Comparison of ENCODE assay signal across 10 cellular contexts in the genomic region with DNA sequence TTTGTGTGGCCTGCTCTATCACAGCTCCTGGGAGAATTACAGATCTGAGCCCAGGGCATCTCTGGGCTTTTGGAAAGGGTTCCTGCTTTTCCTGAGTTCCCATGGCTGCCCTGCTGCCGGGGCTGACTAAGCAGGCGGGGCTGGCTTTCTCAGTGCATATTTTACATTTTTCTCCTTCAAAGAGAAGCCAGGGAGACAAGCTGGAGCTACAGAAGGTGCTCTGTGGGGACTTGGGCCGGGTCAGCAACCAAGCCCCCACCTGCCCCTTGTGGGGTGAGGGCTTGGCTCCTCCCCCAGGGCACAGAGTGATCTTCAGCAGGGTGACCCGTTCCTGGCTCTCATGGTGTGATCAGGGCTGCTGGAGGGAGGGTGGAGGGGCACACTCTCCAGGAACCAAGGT. TPM values are rescaled to one million over a fixed set of nuclear protein-coding genes. Genes with fewer than 3 reads are reported as not detected.
DNase-seq lines count a peak whose midpoint lies in the region; ATAC-seq, FAIRE-seq and TF ChIP-seq lines count a peak whose summit lies in the region.
"Had no signal": no experiment of that assay in that cellular context is flagged by ENCODE, and none has a peak within 500 bp of the region (broad histone marks: within the 10 kb centered on the region; RNA-seq: fewer than 3 reads in every experiment).

No MANE protein-coding gene starts in this region.

- no peaks in the 10 kb centered on the region for H3K27me3 ChIP-seq in Karpas-422 (ENCODE audit: low read length)
- peaks cover 0 to 6% of the 10 kb centered on the region in 2 experiments; a peak in 2 of 5 replicates for H3K27me3 ChIP-seq in HepG2 (ENCODE audit: control insufficient read depth in 1 of 2, insufficient read depth in 2 of 2, low read length in 2 of 2)

- WGBS in HepG2 (ENCODE audit: low lambda C conversion rate) = 0% methylated on average over 4 of the region's 4 CpGs

- peaks cover 51% of the 10 kb centered on the region for H3K4me1 ChIP-seq in Karpas-422 (ENCODE audit: low read length)
- H3K4me1 ChIP-seq in HepG2 (ENCODE audit: insufficient read depth, low read length) = peaks cover 7% of the 10 kb centered on the region

- no peak overlapping the region for H2AFZ ChIP-seq in Karpas-422 (ENCODE audit: low read length)
- H2AFZ ChIP-seq in HepG2 (ENCODE audit: low read length) = no peak overlapping the region

- CTCF ChIA-PET in HepG2 (lab: Yijun Ruan, JAX; ENCODE audit: low intra/inter-chr PET ratio, low total read pairs) = interaction anchor here (1.3 to 1.8 kb wide), 3 partner anchors 142 to 281 kb away, joined by 3 to 6 read pairs (median 4); no protein-coding TSS in a partner anchor
- CTCF ChIA-PET in activated naive CD4-positive, alpha-beta T cell treated with anti-CD3 and anti-CD28 coated beads, Interleukin-2, amount 10 ng/mL, durations not matched to agents 7 days and 5 days (lab: Charles Lee) = no interaction called here

- no peak for TF ChIP-seq CTCF in coronary artery (IDR thresholded peaks at IDR 0.05)
- TF ChIP-seq CTCF in HepG2 (CRISPR knock-in tag; IDR thresholded peaks at IDR 0.05) = no peak
- no peak for TF ChIP-seq CTCF in type B pancreatic cell (conservative IDR thresholded peaks at IDR 0.05)

- intact Hi-C loops in HepG2 (cut with micrococcal nuclease; ENCODE audit: unreplicated experiment) = loop anchor here (10.0 kb wide), 2 partner anchors 95 to 145 kb away; a partner anchor contains a TSS

- TF ChIP-seq POLR2A in HepG2 (IDR thresholded peaks at IDR 0.05; ENCODE audit: insufficient read depth in 1 of 2, low read depth in 2 of 2, low read length in 2 of 2) = no peak

- no peaks in the 10 kb centered on the region for H3K9me3 Mint-ChIP-seq in type B pancreatic cell
- no peaks in the 10 kb centered on the region for H3K9me3 Mint-ChIP-seq in activated naive CD4-positive, alpha-beta T cell treated with anti-CD3 and anti-CD28 coated beads, Interleukin-2, amount 10 ng/mL, durations not matched to agents 7 days and 5 days
- H3K9me3 Mint-ChIP-seq: activated naive CD8-positive, alpha-beta T cell treated with anti-CD3 and anti-CD28 coated beads for 36 hours had no signal

- H3K9ac ChIP-seq in Karpas-422 (ENCODE audit: low read length) (no peak overlapping the region), HepG2 (ENCODE audit: insufficient read depth, low read depth, low read length) (peak overlapping the region; percentile 38; the same call in 1 of the 2 replicates)

- no peaks in the 10 kb centered on the region for H3K79me2 ChIP-seq in Karpas-422 (ENCODE audit: low read length)
- no peaks in the 10 kb centered on the region for H3K79me2 ChIP-seq in HepG2 (ENCODE audit: insufficient read depth, low read length)

- no peak overlapping the region for H3K4me2 ChIP-seq in Karpas-422 (ENCODE audit: low read depth, low read length, poor library complexity, severe bottlenecking)
- H3K4me2 ChIP-seq in HepG2 (ENCODE audit: low read depth, low read length) = peak overlapping the region; percentile 36; the same call in 1 of the 2 replicates

- no peak for TF ChIP-seq RAD21 in HepG2 (CRISPR knock-in tag; IDR thresholded peaks at IDR 0.05)

- peak; percentile 11 for ATAC-seq in HepG2
- no peak for ATAC-seq in HG03439 (IDR thresholded peaks at IDR 0.05; ENCODE audit: unreplicated experiment)

- no peak for FAIRE-seq in HepG2 (lab: Jason Lieb, UNC)

- H3K27ac Mint-ChIP-seq in type B pancreatic cell = peak overlapping the region; percentile 81
- H3K27ac Mint-ChIP-seq in activated naive CD4-positive, alpha-beta T cell treated with anti-CD3 and anti-CD28 coated beads, Interleukin-2, amount 10 ng/mL, durations not matched to agents 7 days and 5 days = no peak overlapping the region
- H3K27ac Mint-ChIP-seq: activated naive CD8-positive, alpha-beta T cell treated with anti-CD3 and anti-CD28 coated beads for 36 hours had no signal

- H3K36me3 Mint-ChIP-seq in type B pancreatic cell = no peaks in the 10 kb centered on the region
- no peaks in the 10 kb centered on the region for H3K36me3 Mint-ChIP-seq in activated naive CD4-positive, alpha-beta T cell treated with anti-CD3 and anti-CD28 coated beads, Interleukin-2, amount 10 ng/mL, durations not matched to agents 7 days and 5 days
- H3K36me3 Mint-ChIP-seq: activated naive CD8-positive, alpha-beta T cell treated with anti-CD3 and anti-CD28 coated beads for 36 hours had no signal

- no TSS peak for BruUV-seq in HepG2 (replicated peaks; lab: Mats Ljungman, UMichigan)

- H3K9me3 ChIP-seq in Karpas-422 (ENCODE audit: low read length) (no peaks in the 10 kb centered on the region), HepG2 (ENCODE audit: low read length) (no peaks in the 10 kb centered on the region)

- H3K36me3 ChIP-seq in Karpas-422 (ENCODE audit: insufficient read depth, low read length) (peaks cover 54% of the 10 kb centered on the region), HepG2 (replicated peaks in 1 of 2; ENCODE audit: control insufficient read depth in 1 of 2, insufficient read depth in 2 of 2, low read length in 2 of 2) (no peaks in the 10 kb centered on the region)

- peak overlapping the region; percentile 25 for H3K4me3 Mint-ChIP-seq in type B pancreatic cell
- H3K4me3 Mint-ChIP-seq in activated naive CD4-positive, alpha-beta T cell treated with anti-CD3 and anti-CD28 coated beads, Interleukin-2, amount 10 ng/mL, durations not matched to agents 7 days and 5 days = no peak overlapping the region
- H3K4me3 Mint-ChIP-seq: activated naive CD8-positive, alpha-beta T cell treated with anti-CD3 and anti-CD28 coated beads for 36 hours had no signal

- POLR2A ChIA-PET in HepG2 (lab: Yijun Ruan, JAX) = no interaction called here

- TF ChIP-seq EP300 in HepG2 (IDR thresholded peaks at IDR 0.05; ENCODE audit: low read depth in 2 of 2, low read length in 2 of 2) (no peak), HepG2 (CRISPR knock-in tag; IDR thresholded peaks at IDR 0.05; ENCODE audit: borderline replicate concordance) (no peak)

- no peak for DNase-seq in Karpas-422
- peak; percentile 83 for DNase-seq in coronary artery (ENCODE audit: low spot score)
- peak; percentile 20 for DNase-seq in HepG2 (ENCODE audit: low spot score)
- no peak for DNase-seq in type B pancreatic cell (ENCODE audit: extremely low spot score, unreplicated experiment)
- no peak for DNase-seq in activated CD8-positive, alpha-beta memory T cell treated with anti-CD3 and anti-CD28 coated beads for 24 hours
- no peak for DNase-seq in activated naive CD4-positive, alpha-beta T cell treated with anti-CD3 and anti-CD28 coated beads, Interleukin-2, amount 10 ng/mL, durations not matched to agents 7 days and 5 days
- no peak for DNase-seq in NCI-H510A (lab: John Stamatoyannopoulos, UW)
- DNase-seq: activated naive CD8-positive, alpha-beta T cell treated with anti-CD3 and anti-CD28 coated beads for 36 hours; T-helper 9 cell had no signal

- H3K27ac ChIP-seq in Karpas-422 (ENCODE audit: low read length) (peak overlapping the region; percentile 82), coronary artery (peak overlapping the region; percentile 84 to 87), HepG2 (ENCODE audit: extremely low read length, insufficient read depth, low read length) (no peak overlapping the region)

- H4K20me1 ChIP-seq in Karpas-422 (ENCODE audit: insufficient read depth, low read depth, low read length) (no peaks in the 10 kb centered on the region), HepG2 (ENCODE audit: insufficient read depth, low read length) (no peaks in the 10 kb centered on the region)

- H3K4me1 Mint-ChIP-seq in type B pancreatic cell (ENCODE audit: unreplicated experiment) = peaks cover 9% of the 10 kb centered on the region
- no peaks in the 10 kb centered on the region for H3K4me1 Mint-ChIP-seq in activated naive CD4-positive, alpha-beta T cell treated with anti-CD3 and anti-CD28 coated beads, Interleukin-2, amount 10 ng/mL, durations not matched to agents 7 days and 5 days
- H3K4me1 Mint-ChIP-seq: activated naive CD8-positive, alpha-beta T cell treated with anti-CD3 and anti-CD28 coated beads for 36 hours had no signal

- H3K27me3 Mint-ChIP-seq in type B pancreatic cell = no peaks in the 10 kb centered on the region
- H3K27me3 Mint-ChIP-seq in activated naive CD4-positive, alpha-beta T cell treated with anti-CD3 and anti-CD28 coated beads, Interleukin-2, amount 10 ng/mL, durations not matched to agents 7 days and 5 days = no peaks in the 10 kb centered on the region
- H3K27me3 Mint-ChIP-seq: activated naive CD8-positive, alpha-beta T cell treated with anti-CD3 and anti-CD28 coated beads for 36 hours had no signal

- H3K9me2 ChIP-seq in Karpas-422 (replicated peaks; ENCODE audit: insufficient read depth, low read length) = no peaks in the 10 kb centered on the region

- in situ Hi-C loops in HepG2 (cut with HindIII; ENCODE audit: extremely low pct_ligation_motif_present, low pct_unique_long_range_greater_than_20kb) = loop anchor here (5.0 kb wide), 1 partner anchor 142 kb away; no protein-coding TSS in a partner anchor

- no peak overlapping the region for H3K4me3 ChIP-seq in Karpas-422 (ENCODE audit: low read length)
- H3K4me3 ChIP-seq in coronary artery = no peak overlapping the region
- peak overlapping the region in 1 of 3 experiments; percentile 13; a peak in 1 of 6 replicates for H3K4me3 ChIP-seq in HepG2 (replicated peaks in 1 of 3; ENCODE audit: insufficient read depth in 1 of 3, low read depth in 2 of 3, low read length in 3 of 3)

RNA-seq across cellular contexts. Expression of a gene that starts 17.4 kb away (rescaled TPM):
- total RNA-seq in Karpas-422 (2014; rRNA removed; shearing (Covaris generic); ENCODE audit: low replicate concordance) = 20.1 and 25.5 TPM in 2 replicates
- total RNA-seq in HepG2 (2016; rRNA removed; fragmentation: Illumina TruSeq; extraction: Trizol) (0.24 and 0.42 TPM in 2 replicates), type B pancreatic cell (ENCODE audit: low replicate concordance) (11.6 and 17.8 TPM in 2 replicates)
- 0.09 and 0.30 TPM in 2 replicates for total RNA-seq in HepG2 (2016; cell fraction: cytosol; rRNA removed; fragmentation: Illumina TruSeq; extraction: Trizol; ENCODE audit: low read depth)
- 0.13 and 0.30 TPM in 2 replicates for total RNA-seq in HepG2 (2016; cell fraction: insoluble cytoplasmic fraction; rRNA removed; fragmentation: Illumina TruSeq; extraction: Trizol)
- total RNA-seq in HepG2 (2016; cell fraction: membrane; rRNA removed; fragmentation: Illumina TruSeq; extraction: Trizol) = 0.56 and 0.72 TPM in 2 replicates
- 1.0 and 2.3 TPM in 2 replicates for total RNA-seq in HepG2 (2016; cell fraction: nucleus; rRNA removed; fragmentation: Illumina TruSeq; extraction: Trizol)
- 14.5 and 17.9 TPM in 2 replicates for polyA plus RNA-seq in HepG2 (2011; rRNA removed)
- polyA plus RNA-seq in HepG2 (2011; cell fraction: cytosol; rRNA removed) = 12.3 and 15.2 TPM in 2 replicates
- polyA plus RNA-seq in HepG2 (2011; cell fraction: nucleus; rRNA removed) = 97.1 and 99.3 TPM in 2 replicates
- 7.0 and 10.3 TPM in 2 replicates for polyA plus RNA-seq in HepG2 (2012)
- polyA plus RNA-seq in HepG2 (2016; cell fraction: cytosol; fragmentation: Illumina TruSeq; extraction: Trizol; ENCODE audit: low read depth) = 0.44 and 0.71 TPM in 2 replicates
- polyA plus RNA-seq in HepG2 (2016; cell fraction: insoluble cytoplasmic fraction; fragmentation: Illumina TruSeq; extraction: Trizol; ENCODE audit: low read depth) = 0.98 and 1.0 TPM in 2 replicates
- 0.39 and 0.88 TPM in 2 replicates for polyA plus RNA-seq in HepG2 (2016; cell fraction: membrane; fragmentation: Illumina TruSeq; extraction: Trizol; ENCODE audit: low read depth)
- polyA plus RNA-seq in HepG2 (2016; cell fraction: nucleus; fragmentation: Illumina TruSeq; extraction: Trizol; ENCODE audit: insufficient read depth, low read depth) = 2.9 and 3.4 TPM in 2 replicates
- 33.1 and 57.2 TPM in 2 replicates for polyA minus RNA-seq in HepG2 (2011; rRNA and poly(A)+ RNA removed; ENCODE audit: low replicate concordance)
- 6.9 and 10.2 TPM in 2 replicates for polyA minus RNA-seq in HepG2 (2011; cell fraction: cytosol; rRNA and poly(A)+ RNA removed)
- 15.7 and 18.6 TPM in 2 replicates for polyA minus RNA-seq in HepG2 (2011; cell fraction: nucleus; rRNA and poly(A)+ RNA removed)

Comparison
In these comparisons a context has a peak if more than half of its experiments do, and no peak if none do; other contexts are left out.
1. DNase-seq: peak in coronary artery (single experiment) and HepG2 (single experiment); none in Karpas-422 (single experiment), type B pancreatic cell (single experiment), activated CD8-positive, alpha-beta memory T cell treated with anti-CD3 and anti-CD28 coated beads for 24 hours (single experiment), activated naive CD4-positive, alpha-beta T cell treated with anti-CD3 and anti-CD28 coated beads, Interleukin-2, amount 10 ng/mL, durations not matched to agents 7 days and 5 days (single experiment) and NCI-H510A (single experiment).